In genomic region chr19:18425515-18426415, GRCh38 we compare ENCODE assay signal across 8 cellular contexts. TPM values are rescaled to one million over a fixed set of nuclear protein-coding genes. Genes with fewer than 3 reads are reported as not detected.
A peak's percentile ranks its signal among the peaks of the same experiment; 100 is the strongest.
DNase-seq lines count a peak whose midpoint lies in the region; ATAC-seq and TF ChIP-seq lines count a peak whose summit lies in the region.

No MANE protein-coding gene starts in this region.

- H3K9me3 Mint-ChIP-seq in chondrocyte (ENCODE audit: low read depth) = no peaks in the 10 kb centered on the region
- no peaks in the 10 kb centered on the region for H3K9me3 Mint-ChIP-seq in naive thymus-derived CD4-positive, alpha-beta T cell

- peaks cover 30% of the 10 kb centered on the region for H3K4me1 Mint-ChIP-seq in chondrocyte (ENCODE audit: low read depth)
- H3K4me1 Mint-ChIP-seq in naive thymus-derived CD4-positive, alpha-beta T cell = peaks cover 27 to 60% (median 46%) of the 10 kb centered on the region in 7 donors

- H3K36me3 Mint-ChIP-seq in chondrocyte (ENCODE audit: low read depth) = no peaks in the 10 kb centered on the region
- H3K36me3 Mint-ChIP-seq in naive thymus-derived CD4-positive, alpha-beta T cell = peaks cover 0 to 6% (median 0%) of the 10 kb centered on the region in 5 donors

- TF ChIP-seq CTCF in AG04450 (IDR thresholded peaks at IDR 0.05; ENCODE audit: low read depth, low read length) (peak; percentile 28), chondrocyte (IDR thresholded peaks at IDR 0.05) (peak; percentile 33)

- peak overlapping the region; percentile 70 for H3K27ac ChIP-seq in AG04450 (ENCODE audit: low read depth, low read length)
- H3K27ac ChIP-seq in naive thymus-derived CD4-positive, alpha-beta T cell (ENCODE audit: low read depth, low read length) = peak overlapping the region; percentile 21

- no peaks in the 10 kb centered on the region for H3K9me3 ChIP-seq in AG04450 (ENCODE audit: control insufficient read depth, insufficient read depth, low read length)
- H3K9me3 ChIP-seq in naive thymus-derived CD4-positive, alpha-beta T cell (ENCODE audit: control insufficient read depth in 2 of 3, low read length in 3 of 3) = no peaks in the 10 kb centered on the region

- CTCF ChIA-PET in AG04450 (lab: Charles Lee) = interaction anchor here (1.0 kb wide), 1 partner anchor 25 kb away, joined by 3 read pairs; no protein-coding TSS in a partner anchor
- CTCF ChIA-PET in naive thymus-derived CD4-positive, alpha-beta T cell (lab: Charles Lee) = interaction anchor here (1.2 kb wide), 1 partner anchor 37 kb away, joined by 3 read pairs; no protein-coding TSS in a partner anchor

- H3K27me3 ChIP-seq in AG04450 (ENCODE audit: control insufficient read depth, insufficient read depth, low read length) = no peaks in the 10 kb centered on the region
- H3K27me3 ChIP-seq in naive thymus-derived CD4-positive, alpha-beta T cell (ENCODE audit: control insufficient read depth in 2 of 2, insufficient read depth in 2 of 2, low read length in 2 of 2) = no peaks in the 10 kb centered on the region

- no peak for ATAC-seq in naive thymus-derived CD4-positive, alpha-beta T cell
- ATAC-seq in HG02938 (IDR thresholded peaks at IDR 0.05; ENCODE audit: unreplicated experiment) = no peak

- intact Hi-C loops in naive thymus-derived CD4-positive, alpha-beta T cell (cut with micrococcal nuclease) = no loop called here

- H3K4me1 ChIP-seq in naive thymus-derived CD4-positive, alpha-beta T cell (ENCODE audit: control insufficient read depth in 2 of 2, insufficient read depth in 2 of 2, low read length in 2 of 2) = peaks cover 33 to 63% of the 10 kb centered on the region in 2 donors

- POLR2A ChIA-PET in AG04450 (lab: Yijun Ruan, JAX) = interaction anchor here (0.9 to 1.3 kb wide), 2 partner anchors 11 to 145 kb away, joined by 4 read pairs; partner anchors contain the start of gene JUND
- POLR2A ChIA-PET in naive thymus-derived CD4-positive, alpha-beta T cell (lab: Charles Lee) = no interaction called here

- peak overlapping the region; percentile 81 for H3K27ac Mint-ChIP-seq in chondrocyte (ENCODE audit: unreplicated experiment)
- H3K27ac Mint-ChIP-seq in naive thymus-derived CD4-positive, alpha-beta T cell = peak overlapping the region in 8 of 9 donors; percentile 13 to 83 (median 55)

- no peak overlapping the region for H3K4me3 Mint-ChIP-seq in chondrocyte (ENCODE audit: unreplicated experiment)
- H3K4me3 Mint-ChIP-seq in naive thymus-derived CD4-positive, alpha-beta T cell = peak overlapping the region in 2 of 10 donors; percentile 22 to 27

- no peaks in the 10 kb centered on the region for H3K36me3 ChIP-seq in naive thymus-derived CD4-positive, alpha-beta T cell (ENCODE audit: control insufficient read depth in 2 of 3, insufficient read depth in 3 of 3, low read length in 3 of 3)

- DNase-seq in AG04450 (ENCODE audit: low read depth, low spot score) = no peak
- peak; percentile 44 for DNase-seq in LHCN-M2 (ENCODE audit: low read depth)
- no peak for DNase-seq in chondrocyte (ENCODE audit: low spot score)
- no peak for DNase-seq in naive thymus-derived CD4-positive, alpha-beta T cell
- DNase-seq in UCSD-AML1 (lab: John Stamatoyannopoulos, UW; ENCODE audit: unreplicated experiment) = no peak
- DNase-seq in stimulated activated CD4-positive, alpha-beta T cell treated with anti-CD3 and anti-CD28 coated beads, Interleukin-12 subunit alpha, Interleukin-12 subunit beta, amount 100 ng/mL, for 4 hours = no peak
- no peak for DNase-seq in DMS153 treated with DMSO at 0.1 percent for 48 hours (lab: John Stamatoyannopoulos, UW; ENCODE audit: unreplicated experiment)

- 0 out of 2 replicates have a peak overlapping the region, but pooled peaks have one; percentile 22 for H3K4me3 ChIP-seq in AG04450 (ENCODE audit: low read depth, low read length)
- no peak overlapping the region for H3K4me3 ChIP-seq in naive thymus-derived CD4-positive, alpha-beta T cell (ENCODE audit: low read length)

- no peaks in the 10 kb centered on the region for H3K27me3 Mint-ChIP-seq in chondrocyte (ENCODE audit: low read depth)
- no peaks in the 10 kb centered on the region for H3K27me3 Mint-ChIP-seq in naive thymus-derived CD4-positive, alpha-beta T cell

RNA-seq across cellular contexts. Expression of gene SSBP4, which starts 6.6 kb away (rescaled TPM):
- polyA plus RNA-seq in AG04450 (2011; rRNA removed) = 9.4 and 12.6 TPM in 2 replicates
- polyA minus RNA-seq in AG04450 (2011; rRNA and poly(A)+ RNA removed) = 18.0 and 18.5 TPM in 2 replicates
- total RNA-seq in LHCN-M2 (2014; rRNA removed) = 41.6 and 64.2 TPM in 2 replicates
- 20.1 TPM for polyA plus RNA-seq in LHCN-M2 (2012)
- total RNA-seq in chondrocyte = 54.8 to 72.3 TPM (median 56.3 TPM) in 3 replicates
- 100 to 1,000 TPM in 1 of 5 experiments, 10 to 100 TPM in 4; 27.0 to 185 (median 40.7) TPM for total RNA-seq in naive thymus-derived CD4-positive, alpha-beta T cell
- polyA plus RNA-seq in naive thymus-derived CD4-positive, alpha-beta T cell = 10 to 100 TPM; 33.5 to 42.8 TPM

RNA-seq across cellular contexts. Expression of gene ISYNA1, which starts 12.2 kb away (rescaled TPM):
- polyA plus RNA-seq in AG04450 (2011; rRNA removed) = 13.3 and 19.2 TPM in 2 replicates
- polyA minus RNA-seq in AG04450 (2011; rRNA and poly(A)+ RNA removed) = 13.2 and 18.3 TPM in 2 replicates
- 0.83 and 0.86 TPM in 2 replicates for total RNA-seq in LHCN-M2 (2014; rRNA removed)
- polyA plus RNA-seq in LHCN-M2 (2012) = 1.8 TPM
- total RNA-seq in chondrocyte = 56.5 to 213 TPM (median 208 TPM) in 3 replicates
- total RNA-seq in naive thymus-derived CD4-positive, alpha-beta T cell = 10 to 100 TPM in 4 of 5 experiments, 1 to 10 TPM in 1; 9.5 to 42.5 (median 42.0) TPM
- polyA plus RNA-seq in naive thymus-derived CD4-positive, alpha-beta T cell = 10 to 100 TPM; 21.9 to 29.0 TPM

RNA-seq across cellular contexts. Expression of gene LRRC25, which starts 28.3 kb away (rescaled TPM):
- 0.12 and 0.32 TPM in 2 replicates for polyA plus RNA-seq in AG04450 (2011; rRNA removed)
- 0.17 and 0.60 TPM in 2 replicates for polyA minus RNA-seq in AG04450 (2011; rRNA and poly(A)+ RNA removed)
- total RNA-seq in LHCN-M2 (2014; rRNA removed) = not detected in 2 replicates
- not detected for polyA plus RNA-seq in LHCN-M2 (2012)
- not detected in 3 replicates for total RNA-seq in chondrocyte
- 10 to 100 TPM in 1 of 5 experiments, 1 to 10 TPM in 2, under 1 TPM in 2; 0.15 to 68.6 (median 1.2) TPM for total RNA-seq in naive thymus-derived CD4-positive, alpha-beta T cell
- under 1 TPM; 0.20 to 0.44 TPM for polyA plus RNA-seq in naive thymus-derived CD4-positive, alpha-beta T cell

RNA-seq across cellular contexts. Expression of gene GDF15, which starts 39.8 kb away (rescaled TPM):
- polyA plus RNA-seq in AG04450 (2011; rRNA removed) = 25.0 and 35.9 TPM in 2 replicates
- 9.5 and 14.5 TPM in 2 replicates for polyA minus RNA-seq in AG04450 (2011; rRNA and poly(A)+ RNA removed)
- total RNA-seq in LHCN-M2 (2014; rRNA removed) (109 and 147 TPM in 2 replicates), chondrocyte (6.2 to 149 TPM (median 149 TPM) in 3 replicates)
- 25.4 TPM for polyA plus RNA-seq in LHCN-M2 (2012)
- total RNA-seq in naive thymus-derived CD4-positive, alpha-beta T cell = under 1 TPM in 4 of 5 experiments, not detected in 1; 0.32 to 0.73 (median 0.58) TPM
- not detected for polyA plus RNA-seq in naive thymus-derived CD4-positive, alpha-beta T cell
